ENCODE assay signal across 9 cellular contexts in genomic region chr11:17730608-17731462, GRCh38. TPM values are rescaled to one million over a fixed set of nuclear protein-coding genes. Genes with fewer than 3 reads are reported as not detected.
DNase-seq lines count a peak whose midpoint lies in the region; ATAC-seq and TF ChIP-seq lines count a peak whose summit lies in the region.
"Had no signal": no experiment of that assay in that cellular context is flagged by ENCODE, and none has a peak within 500 bp of the region (broad histone marks: within the 10 kb centered on the region; RNA-seq: fewer than 3 reads in every experiment).

No MANE protein-coding gene starts in this region.

- H3K27me3 Mint-ChIP-seq in WTC11 (ENCODE audit: low read depth) = peaks cover 54% of the 10 kb centered on the region
- H3K27me3 Mint-ChIP-seq in central memory CD8-positive, alpha-beta T cell = peaks cover 64% of the 10 kb centered on the region

- H3K4me3 Mint-ChIP-seq in WTC11 = no peak overlapping the region
- H3K4me3 Mint-ChIP-seq in central memory CD8-positive, alpha-beta T cell = no peak overlapping the region

- no peaks in the 10 kb centered on the region for H3K36me3 Mint-ChIP-seq in WTC11
- no peaks in the 10 kb centered on the region for H3K36me3 Mint-ChIP-seq in central memory CD8-positive, alpha-beta T cell (ENCODE audit: insufficient read depth)

- TF ChIP-seq CTCF in WTC11 (IDR thresholded peaks at IDR 0.05) = peak; percentile 41

- intact Hi-C loops in left colon (cut with DNase I, micrococcal nuclease) = loop anchor here (2.0 to 10.0 kb wide), 2 partner anchors 248 to 254 kb away; no protein-coding TSS in a partner anchor

- no peak overlapping the region for H3K27ac Mint-ChIP-seq in WTC11
- H3K27ac Mint-ChIP-seq in central memory CD8-positive, alpha-beta T cell (ENCODE audit: low read depth) = no peak overlapping the region

- no peaks in the 10 kb centered on the region for H3K9me3 Mint-ChIP-seq in WTC11
- H3K9me3 Mint-ChIP-seq in central memory CD8-positive, alpha-beta T cell = no peaks in the 10 kb centered on the region

- DNase-seq in Ammon's horn (ENCODE audit: low spot score) (peak; percentile 90), NCI-H345 (lab: John Stamatoyannopoulos, UW) (peak; percentile 95), WTC11 (ENCODE audit: low spot score) (peak; percentile 90), left colon (peak; percentile 44 to 73)
- DNase-seq in central memory CD8-positive, alpha-beta T cell (ENCODE audit: low spot score in 2 of 2) = peak; percentile 24 to 42
- DNase-seq in stimulated activated CD4-positive, alpha-beta T cell treated with anti-CD3 and anti-CD28 coated beads, Interleukin-4, amount 100 ng/mL, for 4 hours = peak; percentile 25 to 56

- H3K4me1 Mint-ChIP-seq in WTC11 = peaks cover 3% of the 10 kb centered on the region; the same call in 1 of the 2 replicates
- no peaks in the 10 kb centered on the region for H3K4me1 Mint-ChIP-seq in central memory CD8-positive, alpha-beta T cell

- CTCF ChIA-PET in WTC11 (lab: Charles Lee) = interaction anchor here (0.5 to 4.4 kb wide), 109 partner anchors 9 to 594 kb away, joined by 3 to 161 read pairs (median 5); partner anchors contain the start of genes MYOD1, OTOG, SERGEF and USH1C

- POLR2A ChIA-PET in WTC11 (lab: Charles Lee) = interaction anchor here (0.8 kb wide), 1 partner anchor 10 kb away, joined by 4 read pairs; no protein-coding TSS in a partner anchor

- ATAC-seq in GM19043 (IDR thresholded peaks at IDR 0.05; ENCODE audit: low read depth, unreplicated experiment) = peak; percentile 75
- peak; percentile 80 for ATAC-seq in HG03280 (IDR thresholded peaks at IDR 0.05; ENCODE audit: unreplicated experiment)
- peak; percentile 77 for ATAC-seq in WTC11
- peak; percentile 47 for ATAC-seq in central memory CD8-positive, alpha-beta T cell (replicated peaks; ENCODE audit: extremely low read depth, poor library complexity, severe bottlenecking)
- peak; percentile 90 for ATAC-seq in left colon

TF ChIP-seq in WTC11, 78 proteins besides CTCF, POLR2A, EP300 and RAD21:
- TF ChIP-seq GABPB1 (CRISPR knock-in tag; IDR thresholded peaks at IDR 0.05) = no peak
- 0 out of 2 replicates have a peak, but pooled peaks have one; percentile 8 for TF ChIP-seq HMGXB4 (CRISPR knock-in tag; IDR thresholded peaks at IDR 0.05)

RNA-seq across cellular contexts. Expression of gene KCNC1, which starts 3.7 kb away (rescaled TPM):
- total RNA-seq in WTC11 (2021) (0.09 to 0.21 TPM (median 0.20 TPM) in 3 replicates), left colon (under 1 TPM; 0.37 to 0.50 TPM)

RNA-seq across cellular contexts. Expression of gene MYOD1, which starts 11.5 kb away (rescaled TPM):
- total RNA-seq in WTC11 (2021) = not detected in 3 replicates
- not detected for total RNA-seq in left colon
- total RNA-seq: temporal lobe had no signal

Comparison
In these comparisons a context has a peak if more than half of its experiments do, and no peak if none do; other contexts are left out.
1. Peak in every context shown above with its lines: DNase-seq and ATAC-seq.
2. DNase-seq: peak in every context shown above with its lines; median percentile 95 in NCI-H345; 90 in Ammon's horn; 90 in WTC11; 58 in left colon; 40 in stimulated activated CD4-positive, alpha-beta T cell treated with anti-CD3 and anti-CD28 coated beads, Interleukin-4, amount 100 ng/mL, for 4 hours; 33 in central memory CD8-positive, alpha-beta T cell.